ENCODE assay signal across 9 cellular contexts in genomic region chr12:38268612-38269011, GRCh38.
"Had no signal": no experiment of that assay in that cellular context is flagged by ENCODE, and none has a peak within 500 bp of the region (broad histone marks: within the 10 kb centered on the region; RNA-seq: fewer than 3 reads in every experiment).

No MANE protein-coding gene starts in this region.

- H3K27ac ChIP-seq: GM23248 had no signal

- DNase-seq: GM23248, GOT3, H7, H9, HCEC 1CT, HFFc6 had no signal

- ATAC-seq: GM23338, HCT116 had no signal

- H3K36me3 ChIP-seq: HAP-1 had no signal

- H3K4me3 ChIP-seq: GM23248, GM23338, HAP-1 had no signal

- H3K9me3 ChIP-seq: HAP-1 had no signal

- H3K4me1 ChIP-seq: HAP-1 had no signal
